Comparison of ENCODE assay signal across 6 cellular contexts in genomic region chr4:7571001-7571400, GRCh38.
"Had no signal": no experiment of that assay in that cellular context is flagged by ENCODE, and none has a peak within 500 bp of the region (broad histone marks: within the 10 kb centered on the region; RNA-seq: fewer than 3 reads in every experiment).

No MANE protein-coding gene starts in this region.

- DNase-seq: HCEC 1CT, IMR-90, KG1 had no signal

- H2AFZ ChIP-seq: GM23338 had no signal

- H3K4me3 Mint-ChIP-seq: GM23338 had no signal

- H3K4me2 ChIP-seq: GM23338 had no signal

- H3K27ac Mint-ChIP-seq: GM23338 had no signal

- ATAC-seq: K562 had no signal

- H3K4me3 ChIP-seq: GM23338, K562 had no signal

- FAIRE-seq: HTR-8/SVneo, K562 had no signal
